1 cellular context compared by ENCODE assay signal in the genomic region with DNA sequence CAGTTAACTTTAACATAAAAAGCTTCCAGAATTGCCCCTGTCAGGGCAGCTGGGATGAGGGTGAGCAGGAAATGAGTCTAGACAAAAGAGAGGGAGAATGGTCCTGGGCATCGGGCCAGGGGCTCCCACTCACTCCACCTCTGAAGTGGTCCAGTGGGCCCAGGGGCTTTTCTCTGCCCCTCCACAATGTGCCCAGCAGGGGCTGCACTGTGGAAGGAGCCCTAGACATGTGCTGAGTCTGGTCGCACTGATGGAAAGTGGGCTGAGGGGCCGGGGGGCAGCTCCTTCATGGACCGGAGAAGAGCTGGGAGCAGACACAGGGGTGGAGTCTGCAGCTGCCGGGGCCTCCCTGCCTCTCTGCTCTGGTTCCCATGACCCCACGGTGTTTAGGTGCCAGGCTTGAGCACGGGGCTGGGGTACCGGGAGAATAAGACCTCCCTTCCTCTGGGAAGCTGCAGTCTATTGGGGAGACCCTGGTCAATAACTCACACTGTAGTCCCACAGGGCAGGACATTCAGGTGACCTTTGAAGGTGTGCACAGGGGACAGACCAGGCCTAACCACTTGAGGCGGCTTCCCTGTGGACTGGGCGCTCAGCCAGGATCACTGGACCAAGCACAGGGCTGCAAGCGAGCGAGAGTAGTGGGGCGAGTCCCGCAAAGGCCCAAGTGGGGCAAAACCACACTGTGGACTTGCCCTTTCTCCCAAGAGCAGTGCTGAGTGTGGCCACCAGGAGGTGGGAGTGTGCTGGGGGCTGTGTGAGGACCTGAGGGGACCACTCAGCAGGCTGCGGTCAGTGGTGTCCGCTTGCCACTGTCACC.
TF ChIP-seq lines count a peak whose summit lies in the region.

No MANE protein-coding gene starts in this region.

TF ChIP-seq in H1, 55 proteins besides CTCF, POLR2A, EP300 and RAD21 (continued from another document):
- TF ChIP-seq, protein P1, sequence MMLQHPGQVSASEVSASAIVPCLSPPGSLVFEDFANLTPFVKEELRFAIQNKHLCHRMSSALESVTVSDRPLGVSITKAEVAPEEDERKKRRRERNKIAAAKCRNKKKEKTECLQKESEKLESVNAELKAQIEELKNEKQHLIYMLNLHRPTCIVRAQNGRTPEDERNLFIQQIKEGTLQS (IDR thresholded peaks at IDR 0.05; ENCODE audit: insufficient read depth, low read depth, low read length) = no peak
- TF ChIP-seq RXRA (IDR thresholded peaks at IDR 0.05; ENCODE audit: insufficient read depth, low read depth, low read length) = no peak
- no peak for TF ChIP-seq TBP (IDR thresholded peaks at IDR 0.05; ENCODE audit: low read depth, low read length)
- no peak for TF ChIP-seq YY1 (IDR thresholded peaks at IDR 0.05; ENCODE audit: low read depth, low read length)
- TF ChIP-seq KDM4A (IDR thresholded peaks at IDR 0.05; ENCODE audit: low read depth, low read length, severe bottlenecking) = no peak
- TF ChIP-seq, protein P2, sequence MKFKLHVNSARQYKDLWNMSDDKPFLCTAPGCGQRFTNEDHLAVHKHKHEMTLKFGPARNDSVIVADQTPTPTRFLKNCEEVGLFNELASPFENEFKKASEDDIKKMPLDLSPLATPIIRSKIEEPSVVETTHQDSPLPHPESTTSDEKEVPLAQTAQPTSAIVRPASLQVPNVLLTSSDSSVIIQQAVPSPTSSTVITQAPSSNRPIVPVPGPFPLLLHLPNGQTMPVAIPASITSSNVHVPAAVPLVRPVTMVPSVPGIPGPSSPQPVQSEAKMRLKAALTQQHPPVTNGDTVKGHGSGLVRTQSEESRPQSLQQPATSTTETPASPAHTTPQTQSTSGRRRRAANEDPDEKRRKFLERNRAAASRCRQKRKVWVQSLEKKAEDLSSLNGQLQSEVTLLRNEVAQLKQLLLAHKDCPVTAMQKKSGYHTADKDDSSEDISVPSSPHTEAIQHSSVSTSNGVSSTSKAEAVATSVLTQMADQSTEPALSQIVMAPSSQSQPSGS (IDR thresholded peaks at IDR 0.05; ENCODE audit: low read length) = no peak
- TF ChIP-seq, protein P3, sequence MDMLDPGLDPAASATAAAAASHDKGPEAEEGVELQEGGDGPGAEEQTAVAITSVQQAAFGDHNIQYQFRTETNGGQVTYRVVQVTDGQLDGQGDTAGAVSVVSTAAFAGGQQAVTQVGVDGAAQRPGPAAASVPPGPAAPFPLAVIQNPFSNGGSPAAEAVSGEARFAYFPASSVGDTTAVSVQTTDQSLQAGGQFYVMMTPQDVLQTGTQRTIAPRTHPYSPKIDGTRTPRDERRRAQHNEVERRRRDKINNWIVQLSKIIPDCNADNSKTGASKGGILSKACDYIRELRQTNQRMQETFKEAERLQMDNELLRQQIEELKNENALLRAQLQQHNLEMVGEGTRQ (IDR thresholded peaks at IDR 0.05; ENCODE audit: low read length) = no peak
